ENCODE assay signal across 16 cellular contexts in genomic region chr22:37940698-37941376, GRCh38. TPM values are rescaled to one million over a fixed set of nuclear protein-coding genes. Genes with fewer than 3 reads are reported as not detected.
DNase-seq lines count a peak whose midpoint lies in the region; ATAC-seq lines count a peak whose summit lies in the region.
"Had no signal": no experiment of that assay in that cellular context is flagged by ENCODE, and none has a peak within 500 bp of the region (broad histone marks: within the 10 kb centered on the region; RNA-seq: fewer than 3 reads in every experiment).

No MANE protein-coding gene starts in this region.

- H3K4me1 Mint-ChIP-seq in activated CD8-positive, alpha-beta T cell treated with anti-CD3 and anti-CD28 coated beads, Interleukin-2, amount 10 ng/mL, durations not matched to agents 7 days and 5 days (ENCODE audit: low read depth), result peaks cover 4% of the 10 kb centered on the region

- no peaks in the 10 kb centered on the region for H3K9me3 Mint-ChIP-seq in activated CD8-positive, alpha-beta T cell treated with anti-CD3 and anti-CD28 coated beads, Interleukin-2, amount 10 ng/mL, durations not matched to agents 7 days and 5 days (ENCODE audit: insufficient read depth)
- H3K9me3 Mint-ChIP-seq: activated CD4-positive, alpha-beta T cell treated with anti-CD3 and anti-CD28 coated beads, Interleukin-2, amount 10 ng/mL, durations not matched to agents 7 days and 5 days; activated T-helper 1 cell treated with anti-CD3 and anti-CD28 coated beads, Interleukin-12 subunit alpha, Interleukin-12 subunit beta, Interleukin-2, Interleukin-4 antibody, amounts not matched to agents 30 ng/mL and 10 ng/mL and 1 ng/mL, durations not matched to agents 14 hours and 24 hours and 36 hours had no signal

- no peak for ATAC-seq in activated CD8-positive, alpha-beta T cell treated with anti-CD3 and anti-CD28 coated beads, Interleukin-2, amount 10 ng/mL, durations not matched to agents 7 days and 5 days
- peak; percentile 19 for ATAC-seq in left lobe of liver

- peak overlapping the region; percentile 69 to 96 (median 88) for H3K4me2 ChIP-seq in BLaER1 treated with 17β-estradiol and CSF1 and Interleukin-3, amounts not matched to agents 10 nM and 100 nM
- no peak overlapping the region for H3K4me2 ChIP-seq in Karpas-422 (ENCODE audit: low read depth, low read length, poor library complexity, severe bottlenecking)

- peak overlapping the region in 7 of 10 experiments; percentile 6 to 54 (median 30); a peak in 11 of 20 replicates for H3K4me3 ChIP-seq in BLaER1 treated with 17β-estradiol and CSF1 and Interleukin-3, amounts not matched to agents 10 nM and 100 nM
- no peak overlapping the region for H3K4me3 ChIP-seq in Karpas-422 (ENCODE audit: low read length)
- H3K4me3 ChIP-seq: Peyer's patch had no signal

- H3K9me2 ChIP-seq in Karpas-422 (replicated peaks; ENCODE audit: insufficient read depth, low read length), result no peaks in the 10 kb centered on the region

- DNase-seq in Karpas-422 (peak; percentile 55), left lobe of liver (ENCODE audit: low spot score) (no peak), NCI-H2081 (lab: John Stamatoyannopoulos, UW) (no peak), midbrain (lab: John Stamatoyannopoulos, UW) (no peak), NCI-H226 (no peak)
- DNase-seq in activated CD8-positive, alpha-beta T cell treated with anti-CD3 and anti-CD28 coated beads, Interleukin-2, amount 10 ng/mL, durations not matched to agents 7 days and 5 days, result no peak
- DNase-seq in central memory CD4-positive, alpha-beta T cell, result no peak
- DNase-seq: activated CD4-positive, alpha-beta T cell treated with anti-CD3 and anti-CD28 coated beads, Interleukin-2, amount 10 ng/mL, durations not matched to agents 7 days and 5 days; kidney glomerular epithelial cell; NCI-H1048; Peyer's patch; trophoblast cell had no signal

- no peaks in the 10 kb centered on the region for H3K27me3 Mint-ChIP-seq in activated CD8-positive, alpha-beta T cell treated with anti-CD3 and anti-CD28 coated beads, Interleukin-2, amount 10 ng/mL, durations not matched to agents 7 days and 5 days (ENCODE audit: low read depth)
- H3K27me3 Mint-ChIP-seq: activated CD4-positive, alpha-beta T cell treated with anti-CD3 and anti-CD28 coated beads, Interleukin-2, amount 10 ng/mL, durations not matched to agents 7 days and 5 days had no signal

- H3K9ac ChIP-seq in BLaER1 treated with 17β-estradiol and CSF1 and Interleukin-3, amounts not matched to agents 10 nM and 100 nM, result peak overlapping the region; percentile 64 to 81 (median 75)
- H3K9ac ChIP-seq in Karpas-422 (ENCODE audit: low read length), result no peak overlapping the region

- no peaks in the 10 kb centered on the region for H3K27me3 ChIP-seq in BLaER1 treated with 17β-estradiol and CSF1 and Interleukin-3, amounts not matched to agents 10 nM and 100 nM
- no peaks in the 10 kb centered on the region for H3K27me3 ChIP-seq in Karpas-422 (ENCODE audit: low read length)
- H3K27me3 ChIP-seq: Peyer's patch had no signal

- peaks cover 26 to 68% (median 60%) of the 10 kb centered on the region in 10 experiments for H3K4me1 ChIP-seq in BLaER1 treated with 17β-estradiol and CSF1 and Interleukin-3, amounts not matched to agents 10 nM and 100 nM
- H3K4me1 ChIP-seq in Karpas-422 (ENCODE audit: low read length), result no peaks in the 10 kb centered on the region
- H3K4me1 ChIP-seq: Peyer's patch had no signal

- H3K4me3 Mint-ChIP-seq in activated CD8-positive, alpha-beta T cell treated with anti-CD3 and anti-CD28 coated beads, Interleukin-2, amount 10 ng/mL, durations not matched to agents 7 days and 5 days, result no peak overlapping the region
- H3K4me3 Mint-ChIP-seq: activated CD4-positive, alpha-beta T cell treated with anti-CD3 and anti-CD28 coated beads, Interleukin-2, amount 10 ng/mL, durations not matched to agents 7 days and 5 days; activated T-helper 1 cell treated with anti-CD3 and anti-CD28 coated beads, Interleukin-12 subunit alpha, Interleukin-12 subunit beta, Interleukin-2, Interleukin-4 antibody, amounts not matched to agents 30 ng/mL and 10 ng/mL and 1 ng/mL, durations not matched to agents 14 hours and 24 hours and 36 hours had no signal

- H3K79me2 ChIP-seq in Karpas-422 (ENCODE audit: low read length), result no peaks in the 10 kb centered on the region

- H3K27ac ChIP-seq in BLaER1 treated with 17β-estradiol and CSF1 and Interleukin-3, amounts not matched to agents 10 nM and 100 nM, result peak overlapping the region; percentile 67 to 92 (median 87)
- H3K27ac ChIP-seq in Karpas-422 (ENCODE audit: low read length), result no peak overlapping the region
- H3K27ac ChIP-seq: Peyer's patch had no signal

- peaks cover 39 to 68% (median 58%) of the 10 kb centered on the region in 11 experiments for H3K36me3 ChIP-seq in BLaER1 treated with 17β-estradiol and CSF1 and Interleukin-3, amounts not matched to agents 10 nM and 100 nM
- 0 out of 2 replicates have a peak, but pooled peaks cover 4% of the 10 kb centered on the region for H3K36me3 ChIP-seq in Karpas-422 (ENCODE audit: insufficient read depth, low read length)

- no peaks in the 10 kb centered on the region for H3K9me3 ChIP-seq in BLaER1 treated with 17β-estradiol and CSF1 and Interleukin-3, amounts not matched to agents 10 nM and 100 nM (replicated peaks in 1 of 11)
- H3K9me3 ChIP-seq in Karpas-422 (ENCODE audit: low read length), result no peaks in the 10 kb centered on the region
- H3K9me3 ChIP-seq: Peyer's patch had no signal

- POLR2A ChIA-PET in activated CD8-positive, alpha-beta T cell treated with anti-CD3 and anti-CD28 coated beads, Interleukin-2, amount 10 ng/mL, durations not matched to agents 7 days and 5 days (lab: Charles Lee), result no interaction called here

- H2AFZ ChIP-seq in Karpas-422 (ENCODE audit: low read length), result no peak overlapping the region

- peak overlapping the region; percentile 28 for H3K27ac Mint-ChIP-seq in activated CD8-positive, alpha-beta T cell treated with anti-CD3 and anti-CD28 coated beads, Interleukin-2, amount 10 ng/mL, durations not matched to agents 7 days and 5 days
- H3K27ac Mint-ChIP-seq: activated T-helper 1 cell treated with anti-CD3 and anti-CD28 coated beads, Interleukin-12 subunit alpha, Interleukin-12 subunit beta, Interleukin-2, Interleukin-4 antibody, amounts not matched to agents 30 ng/mL and 10 ng/mL and 1 ng/mL, durations not matched to agents 14 hours and 24 hours and 36 hours had no signal

- H3K36me3 Mint-ChIP-seq in activated CD8-positive, alpha-beta T cell treated with anti-CD3 and anti-CD28 coated beads, Interleukin-2, amount 10 ng/mL, durations not matched to agents 7 days and 5 days (ENCODE audit: low read depth), result peaks cover 3% of the 10 kb centered on the region

- CTCF ChIA-PET in activated CD8-positive, alpha-beta T cell treated with anti-CD3 and anti-CD28 coated beads, Interleukin-2, amount 10 ng/mL, durations not matched to agents 7 days and 5 days (lab: Charles Lee), result no interaction called here

- peaks cover 0 to 5% (median 0%) of the 10 kb centered on the region in 11 experiments; a peak in 2 of 22 replicates for H4K20me1 ChIP-seq in BLaER1 treated with 17β-estradiol and CSF1 and Interleukin-3, amounts not matched to agents 10 nM and 100 nM
- H4K20me1 ChIP-seq in Karpas-422 (ENCODE audit: insufficient read depth, low read depth, low read length), result no peaks in the 10 kb centered on the region

RNA-seq across cellular contexts. Expression of gene C22orf23, which starts 12.6 kb away (rescaled TPM):
- total RNA-seq in Karpas-422 (2014; rRNA removed; shearing (Covaris generic); ENCODE audit: low replicate concordance), result not detected in 2 replicates
- total RNA-seq in activated CD8-positive, alpha-beta T cell treated with anti-CD3 and anti-CD28 coated beads, Interleukin-2, amount 10 ng/mL, durations not matched to agents 7 days and 5 days, result not detected
- total RNA-seq in left lobe of liver, result 0.25 TPM
- total RNA-seq: activated T-helper 1 cell treated with anti-CD3 and anti-CD28 coated beads, Interleukin-12 subunit alpha, Interleukin-12 subunit beta, Interleukin-2, Interleukin-4 antibody, amounts not matched to agents 30 ng/mL and 10 ng/mL and 1 ng/mL, durations not matched to agents 14 hours and 24 hours and 36 hours; HT-29; T-helper 2 cell treated with Interferon-gamma antibody and Interleukin-4, amounts not matched to agents 100 ng/mL and 5 ng/mL, for 36 hours had no signal

RNA-seq across cellular contexts. Expression of gene POLR2F, which starts 12.7 kb away (rescaled TPM):
- 41.9 and 189 TPM in 2 replicates for total RNA-seq in Karpas-422 (2014; rRNA removed; shearing (Covaris generic); ENCODE audit: low replicate concordance)
- total RNA-seq in activated CD8-positive, alpha-beta T cell treated with anti-CD3 and anti-CD28 coated beads, Interleukin-2, amount 10 ng/mL, durations not matched to agents 7 days and 5 days, result 10 to 100 TPM; 71.7 to 73.8 TPM
- total RNA-seq in left lobe of liver, result 64.2 TPM

RNA-seq across cellular contexts. Expression of gene MICALL1, which starts 34.7 kb away (rescaled TPM):
- 14.3 and 25.2 TPM in 2 replicates for total RNA-seq in Karpas-422 (2014; rRNA removed; shearing (Covaris generic); ENCODE audit: low replicate concordance)
- total RNA-seq in activated CD8-positive, alpha-beta T cell treated with anti-CD3 and anti-CD28 coated beads, Interleukin-2, amount 10 ng/mL, durations not matched to agents 7 days and 5 days, result 10 to 100 TPM; 21.3 to 24.5 TPM
- total RNA-seq in left lobe of liver, result 9.5 TPM

RNA-seq across cellular contexts. Expression of gene SOX10, which starts 43.5 kb away (rescaled TPM):
- not detected in 2 replicates for total RNA-seq in Karpas-422 (2014; rRNA removed; shearing (Covaris generic); ENCODE audit: low replicate concordance)
- not detected for total RNA-seq in activated CD8-positive, alpha-beta T cell treated with anti-CD3 and anti-CD28 coated beads, Interleukin-2, amount 10 ng/mL, durations not matched to agents 7 days and 5 days
- total RNA-seq in left lobe of liver, result 0.30 TPM
- total RNA-seq: activated CD4-positive, alpha-beta T cell treated with anti-CD3 and anti-CD28 coated beads, Interleukin-2, amount 10 ng/mL, durations not matched to agents 7 days and 5 days; activated T-helper 1 cell treated with anti-CD3 and anti-CD28 coated beads, Interleukin-12 subunit alpha, Interleukin-12 subunit beta, Interleukin-2, Interleukin-4 antibody, amounts not matched to agents 30 ng/mL and 10 ng/mL and 1 ng/mL, durations not matched to agents 14 hours and 24 hours and 36 hours; HT-29; T-helper 2 cell treated with Interferon-gamma antibody and Interleukin-4, amounts not matched to agents 100 ng/mL and 5 ng/mL, for 36 hours had no signal
